8 cellular contexts compared by ENCODE assay signal in genomic region chr6:169701953-169702639, GRCh38. TPM values are rescaled to one million over a fixed set of nuclear protein-coding genes. Genes with fewer than 3 reads are reported as not detected.
DNase-seq lines count a peak whose midpoint lies in the region; ATAC-seq and TF ChIP-seq lines count a peak whose summit lies in the region.

TSS of gene C6orf120 (plus strand) at chr6:169702126. CDS start at chr6:169702460, 334 bp downstream.
TSS of gene WDR27 (minus strand) at chr6:169702029. CDS start at chr6:169689005, 13,024 bp downstream.

- DNase-seq in AG04450 (ENCODE audit: low read depth, low spot score): peak; percentile 90
- DNase-seq in NCI-H2227 treated with DMSO at 0.1 percent for 48 hours (lab: John Stamatoyannopoulos, UW): peak; percentile 85
- DNase-seq in WTC11 (ENCODE audit: low spot score): peak; percentile 94
- peak; percentile 96 to 97 for DNase-seq in cardiac fibroblast (ENCODE audit: low read depth in 2 of 2)
- DNase-seq in immature natural killer cell: peak; percentile 96 to 97 (median 97)
- DNase-seq in spleen: peak; percentile 99

- peaks cover 29% of the 10 kb centered on the region for H3K4me1 Mint-ChIP-seq in WTC11
- peaks cover 45 to 62% of the 10 kb centered on the region in 2 donors for H3K4me1 Mint-ChIP-seq in immature natural killer cell

- H3K9me3 Mint-ChIP-seq in WTC11 (peaks cover 4% of the 10 kb centered on the region; the same call in 1 of the 2 replicates), immature natural killer cell (peaks cover 0 to 3% (median 0%) of the 10 kb centered on the region in 6 donors)

- H3K27ac ChIP-seq in AG04450 (ENCODE audit: low read depth, low read length): peak within 1 kb of the TSS; percentile 81
- H3K27ac ChIP-seq in spleen: peak within 1 kb of the TSS; percentile 91 to 99 (median 98)

- TF ChIP-seq CTCF in AG04450 (IDR thresholded peaks at IDR 0.05; ENCODE audit: low read depth, low read length) (no peak), WTC11 (IDR thresholded peaks at IDR 0.05) (no peak), cardiac fibroblast (IDR thresholded peaks at IDR 0.05; ENCODE audit: low read depth, low read length) (no peak), spleen (IDR thresholded peaks at IDR 0.05 in 8 of 11, conservative IDR thresholded peaks at IDR 0.05 in 3 of 11) (peak in 8 of 11 experiments; percentile 11 to 43 (median 34))

- peak within 1 kb of the TSS; percentile 90 for H3K4me3 Mint-ChIP-seq in WTC11
- peak within 1 kb of the TSS; percentile 90 to 93 (median 91) for H3K4me3 Mint-ChIP-seq in immature natural killer cell

- H3K4me1 ChIP-seq in spleen: peaks cover 35 to 70% (median 56%) of the 10 kb centered on the region in 6 donors

- no peaks in the 10 kb centered on the region for H3K27me3 ChIP-seq in AG04450 (ENCODE audit: control insufficient read depth, insufficient read depth, low read length)
- no peaks in the 10 kb centered on the region for H3K27me3 ChIP-seq in spleen (replicated peaks in 1 of 7)

- peak; percentile 97 for ATAC-seq in GM18907 (IDR thresholded peaks at IDR 0.05; ENCODE audit: unreplicated experiment)
- peak; percentile 96 for ATAC-seq in HG03159 (IDR thresholded peaks at IDR 0.05; ENCODE audit: unreplicated experiment)
- ATAC-seq in WTC11: peak; percentile 82

- peak; percentile 6 to 90 (median 48) for TF ChIP-seq POLR2A in spleen (IDR thresholded peaks at IDR 0.05)

- peak within 1 kb of the TSS; percentile 94 for H3K4me3 ChIP-seq in AG04450 (ENCODE audit: low read depth, low read length)
- H3K4me3 ChIP-seq in cardiac fibroblast (replicated peaks in 1 of 2; ENCODE audit: low read depth in 2 of 2, low read length in 2 of 2): peak within 1 kb of the TSS; percentile 94 to 96
- H3K4me3 ChIP-seq in spleen: peak within 1 kb of the TSS; percentile 76 to 98 (median 92)

- H3K9me3 ChIP-seq in AG04450 (ENCODE audit: control insufficient read depth, insufficient read depth, low read length): no peaks in the 10 kb centered on the region; the same call in 1 of the 2 replicates
- no peaks in the 10 kb centered on the region for H3K9me3 ChIP-seq in spleen

- POLR2A ChIA-PET in AG04450 (lab: Yijun Ruan, JAX) (interaction anchor here (0.5 to 1.8 kb wide), 12 partner anchors 10 to 1816 kb away, joined by 3 to 15 read pairs (median 4); partner anchors contain the start of genes DYNLT2 and ERMARD), WTC11 (lab: Charles Lee) (interaction anchor here (1.0 to 3.8 kb wide), 5 partner anchors 18 to 589 kb away, joined by 3 to 14 read pairs (median 3); partner anchors contain the start of genes DLL1, DYNLT2, ERMARD and PHF10)

- no peaks in the 10 kb centered on the region for H3K27me3 Mint-ChIP-seq in WTC11 (ENCODE audit: low read depth)
- H3K27me3 Mint-ChIP-seq in immature natural killer cell (ENCODE audit: low read depth in 3 of 3): peaks cover 0 to 6% (median 2%) of the 10 kb centered on the region in 3 donors

- intact Hi-C loops in spleen (cut with DNase I; ENCODE audit: low total_unique reads): no loop called here

- H3K36me3 ChIP-seq in spleen: peaks cover 0 to 31% (median 5%) of the 10 kb centered on the region in 6 donors

- H3K27ac Mint-ChIP-seq in WTC11 (peak within 1 kb of the TSS; percentile 93), immature natural killer cell (peak within 1 kb of the TSS; percentile 88 to 95 (median 93))

- H3K36me3 Mint-ChIP-seq in WTC11 (peaks cover 21% of the 10 kb centered on the region), immature natural killer cell (peaks cover 0 to 4% (median 0%) of the 10 kb centered on the region in 3 donors)

- WGBS in spleen, 5 donors: 0 to 1% (median 0%) methylated on average over 3 to 73 of the region's 73 CpGs

- CTCF ChIA-PET in AG04450 (lab: Charles Lee): interaction anchor here (1.0 kb wide), 1 partner anchor 10 kb away, joined by 3 read pairs; no protein-coding TSS in a partner anchor
- CTCF ChIA-PET in WTC11 (lab: Charles Lee): interaction anchor here (1.1 to 1.6 kb wide), 4 partner anchors 21 to 828 kb away, joined by 3 to 7 read pairs (median 4); no protein-coding TSS in a partner anchor

TF ChIP-seq in WTC11, 78 proteins besides CTCF, POLR2A, EP300 and RAD21 (continues in another document):
- TF ChIP-seq ATF2 (CRISPR knock-in tag; IDR thresholded peaks at IDR 0.05; ENCODE audit: borderline replicate concordance, low read depth): 0 out of 2 replicates have a peak, but pooled peaks have one; percentile 32
- no peak for TF ChIP-seq NR2C2 (CRISPR knock-in tag; IDR thresholded peaks at IDR 0.05)
- TF ChIP-seq ZNF263 (CRISPR knock-in tag; IDR thresholded peaks at IDR 0.05; ENCODE audit: low read depth): no peak
- peak; percentile 17; the same call in 1 of the 2 replicates for TF ChIP-seq PREB (CRISPR knock-in tag; IDR thresholded peaks at IDR 0.05; ENCODE audit: borderline replicate concordance)
- peak; percentile 70 for TF ChIP-seq MAX (CRISPR knock-in tag; IDR thresholded peaks at IDR 0.05)
- TF ChIP-seq TCF7 (CRISPR knock-in tag; IDR thresholded peaks at IDR 0.05; ENCODE audit: low read depth): no peak
- peak; percentile 11; the same call in 1 of the 2 replicates for TF ChIP-seq ZNF232 (CRISPR knock-in tag; IDR thresholded peaks at IDR 0.05)
- peak; percentile 71 for TF ChIP-seq GABPB1 (CRISPR knock-in tag; IDR thresholded peaks at IDR 0.05)
- TF ChIP-seq ZNF219 (CRISPR knock-in tag; IDR thresholded peaks at IDR 0.05; ENCODE audit: borderline replicate concordance): peak; percentile 37; the same call in 1 of the 2 replicates
- TF ChIP-seq HMGA2 (CRISPR knock-in tag; IDR thresholded peaks at IDR 0.05): no peak
- TF ChIP-seq MLX (CRISPR knock-in tag; IDR thresholded peaks at IDR 0.05): peak; percentile 92; the same call in 1 of the 2 replicates
- TF ChIP-seq PRRX2 (CRISPR knock-in tag; IDR thresholded peaks at IDR 0.05): no peak

RNA-seq across cellular contexts. Expression of gene C6orf120, which starts in this region (rescaled TPM):
- polyA plus RNA-seq in AG04450 (2011; rRNA removed) (32.8 and 35.9 TPM in 2 replicates), immature natural killer cell (10 to 100 TPM in 1 of 3 donors, 1 to 10 TPM in 2; 2.2 to 10.1 (median 4.9) TPM), spleen (10 to 100 TPM in 1 of 3 donors, 1 to 10 TPM in 2; 6.7 to 10.5 (median 9.8) TPM)
- 9.9 and 12.9 TPM in 2 replicates for polyA minus RNA-seq in AG04450 (2011; rRNA and poly(A)+ RNA removed)
- total RNA-seq in WTC11 (2021) (34.5 to 37.8 TPM (median 37.0 TPM) in 3 replicates), spleen (10 to 100 TPM; 18.5 to 39.5 (median 24.8) TPM)

RNA-seq across cellular contexts. Expression of gene WDR27, which starts in this region (rescaled TPM):
- 20.0 and 20.5 TPM in 2 replicates for polyA plus RNA-seq in AG04450 (2011; rRNA removed)
- 24.5 and 25.8 TPM in 2 replicates for polyA minus RNA-seq in AG04450 (2011; rRNA and poly(A)+ RNA removed)
- 83.4 to 126 TPM (median 90.6 TPM) in 3 replicates for total RNA-seq in WTC11 (2021)
- 1 to 10 TPM; 1.7 to 5.1 (median 4.0) TPM for polyA plus RNA-seq in immature natural killer cell
- total RNA-seq in spleen: 10 to 100 TPM; 30.7 to 69.5 (median 57.8) TPM
- 10 to 100 TPM; 17.6 to 26.6 (median 22.6) TPM for polyA plus RNA-seq in spleen

Comparison
In these comparisons a context has a peak if more than half of its experiments do, and no peak if none do; other contexts are left out.
1. Peak in every context shown above with its lines: DNase-seq, ATAC-seq, H3K4me3 ChIP-seq and H3K27ac ChIP-seq.
2. CTCF ChIP-seq: peak in spleen (8 of 11); none in AG04450 (single experiment), WTC11 (single experiment) and cardiac fibroblast (single experiment).